ENCODE assay signal across 9 cellular contexts in genomic region chr20:31861346-31862156, GRCh38. TPM values are rescaled to one million over a fixed set of nuclear protein-coding genes. Genes with fewer than 3 reads are reported as not detected.
A peak's percentile ranks its signal among the peaks of the same experiment; 100 is the strongest.
DNase-seq lines count a peak whose midpoint lies in the region; ATAC-seq, FAIRE-seq and TF ChIP-seq lines count a peak whose summit lies in the region.
"Had no signal": no experiment of that assay in that cellular context is flagged by ENCODE, and none has a peak within 500 bp of the region (broad histone marks: within the 10 kb centered on the region; RNA-seq: fewer than 3 reads in every experiment).

No MANE protein-coding gene starts in this region.

- intact Hi-C loops in mucosa of descending colon (cut with DNase I, micrococcal nuclease): no loop called here

- H3K9ac ChIP-seq in H1 (replicated peaks in 1 of 4; ENCODE audit: extremely low read depth in 1 of 4, low read depth in 3 of 4, low read length in 3 of 4): peak overlapping the region; percentile 38 to 77 (median 68)

- no peaks in the 10 kb centered on the region for H3K79me1 ChIP-seq in H1 (ENCODE audit: low read depth, low read length)

- TF ChIP-seq RAD21 in H1 (IDR thresholded peaks at IDR 0.05 in 1 of 2, conservative IDR thresholded peaks at IDR 0.05 in 1 of 2; ENCODE audit: low read depth in 2 of 2, low read length in 2 of 2): 0 out of 4 replicates have a peak, but pooled peaks of 1 of the 2 experiments have one; percentile 4

- H2BK5ac ChIP-seq in H1 (ENCODE audit: low read depth, low read length): peak overlapping the region; percentile 69; the same call in 1 of the 2 replicates

- no peaks in the 10 kb centered on the region for H3K36me3 ChIP-seq in H1 (ENCODE audit: control insufficient read depth in 2 of 4, insufficient read depth in 4 of 4, low read length in 3 of 4)
- no peaks in the 10 kb centered on the region for H3K36me3 ChIP-seq in mucosa of descending colon (ENCODE audit: low read depth)

- H2BK15ac ChIP-seq in H1 (ENCODE audit: low read length): no peak overlapping the region; the same call in 1 of the 2 replicates

- peak overlapping the region; percentile 68 to 97 for H3K4me2 ChIP-seq in H1 (ENCODE audit: insufficient read depth in 1 of 2, low read depth in 2 of 2, low read length in 2 of 2)

- H3K36me3 Mint-ChIP-seq in activated CD8-positive, alpha-beta T cell treated with anti-CD3 and anti-CD28 coated beads, Interleukin-2, amount 10 ng/mL, durations not matched to agents 7 days and 5 days (ENCODE audit: low read depth): no peaks in the 10 kb centered on the region

- H2BK120ac ChIP-seq in H1 (replicated peaks; ENCODE audit: low read depth, low read length): no peak overlapping the region

- H3K4me3 ChIP-seq in H1 (ENCODE audit: extremely low read depth in 1 of 4, insufficient read depth in 2 of 4, low read depth in 3 of 4, low read length in 4 of 4) (peak overlapping the region; percentile 60 to 89 (median 84)), mucosa of descending colon (no peak overlapping the region)

- peaks cover 3 to 28% (median 14%) of the 10 kb centered on the region in 4 experiments for H3K4me1 ChIP-seq in H1 (replicated peaks in 1 of 4; ENCODE audit: control insufficient read depth in 3 of 4, insufficient read depth in 4 of 4, low read length in 3 of 4)
- H3K4me1 ChIP-seq in mucosa of descending colon (ENCODE audit: low read depth): peaks cover 9% of the 10 kb centered on the region

- no peak overlapping the region for H4K91ac ChIP-seq in H1 (replicated peaks; ENCODE audit: insufficient read length, low read length)

- no peaks in the 10 kb centered on the region for H3K9me3 Mint-ChIP-seq in activated CD8-positive, alpha-beta T cell treated with anti-CD3 and anti-CD28 coated beads, Interleukin-2, amount 10 ng/mL, durations not matched to agents 7 days and 5 days (ENCODE audit: insufficient read depth)

- no peak overlapping the region for H3K14ac ChIP-seq in H1 (ENCODE audit: insufficient read length)

- no peaks in the 10 kb centered on the region for H3K9me3 ChIP-seq in H1 (ENCODE audit: insufficient read depth in 2 of 2, low read depth in 1 of 2, low read length in 1 of 2)
- no peaks in the 10 kb centered on the region for H3K9me3 ChIP-seq in mucosa of descending colon

- peaks cover 15% of the 10 kb centered on the region for H3K23me2 ChIP-seq in H1 (ENCODE audit: low read depth, low read length)

- H2BK12ac ChIP-seq in H1 (ENCODE audit: low read depth, low read length): no peak overlapping the region

- peak overlapping the region; percentile 26 for H3K4me3 Mint-ChIP-seq in activated CD8-positive, alpha-beta T cell treated with anti-CD3 and anti-CD28 coated beads, Interleukin-2, amount 10 ng/mL, durations not matched to agents 7 days and 5 days

- H3K27me3 ChIP-seq in H1 (replicated peaks in 1 of 4; ENCODE audit: control insufficient read depth in 3 of 4, extremely low read depth in 1 of 4, insufficient read depth in 3 of 4, low read length in 3 of 4): peaks cover 0 to 17% (median 14%) of the 10 kb centered on the region in 4 experiments; a peak in 5 of 7 replicates

- H2AK5ac ChIP-seq in H1 (ENCODE audit: low read depth, low read length): no peak overlapping the region

- 2% methylated on average over 44 of the region's 62 CpGs; no CpG with 5 or more reads in 1 of the 2 experiments for WGBS in H1 (ENCODE audit: extremely low coverage in 1 of 2, insufficient coverage in 1 of 2, insufficient read length in 1 of 2, insufficient replicate concordance in 2 of 2, low coverage in 1 of 2, low lambda C conversion rate in 2 of 2, missing lambda C conversion rate in 1 of 2), 2 experiments

- H4K5ac ChIP-seq in H1 (ENCODE audit: insufficient read length, low read depth, low read length): peak overlapping the region; percentile 42

- H3K27ac ChIP-seq in H1 (ENCODE audit: low read depth, low read length): peak overlapping the region; percentile 13

- FAIRE-seq in H1 (lab: Jason Lieb, UNC): peak; percentile 99

- peaks cover 23% of the 10 kb centered on the region for H3K4me1 Mint-ChIP-seq in activated CD8-positive, alpha-beta T cell treated with anti-CD3 and anti-CD28 coated beads, Interleukin-2, amount 10 ng/mL, durations not matched to agents 7 days and 5 days (ENCODE audit: low read depth)

- DNase-seq in COLO829 (ENCODE audit: low spot score) (peak; percentile 87), NCI-H524 (lab: John Stamatoyannopoulos, UW) (peak; percentile 85), H1 (ENCODE audit: low read depth in 1 of 2, low spot score in 2 of 2) (peak; percentile 60 to 88), mucosa of descending colon (peak; percentile 65 to 78 (median 78))
- peak; percentile 82 for DNase-seq in activated CD8-positive, alpha-beta T cell treated with anti-CD3 and anti-CD28 coated beads, Interleukin-2, amount 10 ng/mL, durations not matched to agents 7 days and 5 days
- DNase-seq in stimulated activated CD8-positive, alpha-beta memory T cell treated with anti-CD3 and anti-CD28 coated beads, Interleukin-4, amount 100 ng/mL, for 4 hours (ENCODE audit: low read depth in 2 of 2, low spot score in 1 of 2): peak; percentile 18 to 52

- no peak for TF ChIP-seq EP300 in H1 (IDR thresholded peaks at IDR 0.05; ENCODE audit: borderline replicate concordance in 1 of 2, low read depth in 2 of 2, low read length in 2 of 2)

- H4K20me1 ChIP-seq in H1 (replicated peaks in 1 of 2; ENCODE audit: control insufficient read depth in 1 of 2, insufficient read depth in 2 of 2, low read length in 2 of 2): no peaks in the 10 kb centered on the region

- no peak for TF ChIP-seq CTCF in H1 (IDR thresholded peaks at IDR 0.05; ENCODE audit: control extremely low read depth in 1 of 3, insufficient read depth in 1 of 3, low read depth in 1 of 3, low read length in 3 of 3)
- TF ChIP-seq CTCF in mucosa of descending colon (IDR thresholded peaks at IDR 0.05): no peak

- peak overlapping the region; percentile 6 for H3K56ac ChIP-seq in H1 (replicated peaks; ENCODE audit: insufficient read length, low read depth, low read length)

- peak in 1 of 2 experiments; percentile 21; a peak in 1 of 3 replicates for TF ChIP-seq POLR2A in H1 (IDR thresholded peaks at IDR 0.05; ENCODE audit: control extremely low read depth in 1 of 2, low read depth in 2 of 2, low read length in 2 of 2)

- H2BK20ac ChIP-seq in H1 (ENCODE audit: low read length): no peak overlapping the region

- no peak overlapping the region for H3K4ac ChIP-seq in H1 (replicated peaks; ENCODE audit: insufficient read length, low read depth, low read length)

- H4K8ac ChIP-seq in H1 (ENCODE audit: extremely low read depth, insufficient read depth, low read length): peak overlapping the region; percentile 63; the same call in 1 of the 2 replicates

- H2AFZ ChIP-seq in H1 (ENCODE audit: low read length): peak overlapping the region; percentile 76

- no peaks in the 10 kb centered on the region for H3K79me2 ChIP-seq in H1 (ENCODE audit: control insufficient read depth in 1 of 2, insufficient read depth in 2 of 2, low read length in 2 of 2)

- H3K23ac ChIP-seq in H1 (ENCODE audit: insufficient read length): no peak overlapping the region

- POLR2A ChIA-PET in activated CD8-positive, alpha-beta T cell treated with anti-CD3 and anti-CD28 coated beads, Interleukin-2, amount 10 ng/mL, durations not matched to agents 7 days and 5 days (lab: Charles Lee): no interaction called here
- POLR2A ChIA-PET in H1 (lab: Charles Lee; ENCODE audit: partially characterized antibody): interaction anchor here (0.8 to 1.4 kb wide), 3 partner anchors 90 to 133 kb away, joined by 3 to 4 read pairs (median 3); partner anchors contain the start of gene PDRG1

- CTCF ChIA-PET in activated CD8-positive, alpha-beta T cell treated with anti-CD3 and anti-CD28 coated beads, Interleukin-2, amount 10 ng/mL, durations not matched to agents 7 days and 5 days (lab: Charles Lee): interaction anchor here (0.7 to 4.5 kb wide), 3 partner anchors 9 to 156 kb away, joined by 3 to 17 read pairs (median 11); partner anchors contain the start of gene PDRG1
- CTCF ChIA-PET in H1 (lab: Charles Lee; ENCODE audit: partially characterized antibody): interaction anchor here (1.3 to 4.4 kb wide), 5 partner anchors 9 to 156 kb away, joined by 3 to 26 read pairs (median 5); partner anchors contain the start of gene PDRG1

- H3K27me3 Mint-ChIP-seq in activated CD8-positive, alpha-beta T cell treated with anti-CD3 and anti-CD28 coated beads, Interleukin-2, amount 10 ng/mL, durations not matched to agents 7 days and 5 days (ENCODE audit: low read depth): peaks cover 28% of the 10 kb centered on the region

- no peak overlapping the region for H3K27ac Mint-ChIP-seq in activated CD8-positive, alpha-beta T cell treated with anti-CD3 and anti-CD28 coated beads, Interleukin-2, amount 10 ng/mL, durations not matched to agents 7 days and 5 days

- ATAC-seq in HG02678 (IDR thresholded peaks at IDR 0.05; ENCODE audit: unreplicated experiment) (peak; percentile 64), mucosa of descending colon (peak; percentile 89), HG03045 (IDR thresholded peaks at IDR 0.05; ENCODE audit: unreplicated experiment) (no peak)
- peak; percentile 93 for ATAC-seq in activated CD8-positive, alpha-beta T cell treated with anti-CD3 and anti-CD28 coated beads, Interleukin-2, amount 10 ng/mL, durations not matched to agents 7 days and 5 days

- H3K18ac ChIP-seq in H1 (ENCODE audit: extremely low read depth, low read length): peak overlapping the region; percentile 85; the same call in 1 of the 2 replicates

RNA-seq across cellular contexts. Expression of gene DUSP15, which starts 8.8 kb away (rescaled TPM):
- not detected for total RNA-seq in activated CD8-positive, alpha-beta T cell treated with anti-CD3 and anti-CD28 coated beads, Interleukin-2, amount 10 ng/mL, durations not matched to agents 7 days and 5 days
- 0.91 and 1.0 TPM in 2 replicates for total RNA-seq in H1 (2021; fragmentation: NEBNext Ultra II Directional; extraction: Animal tissue kit (Norgen Biotek cat#: 25700))
- 3.2 and 6.0 TPM in 2 replicates for polyA plus RNA-seq in H1 (2011; rRNA removed)
- polyA plus RNA-seq in H1 (2011; cell fraction: cytosol; rRNA removed): 3.9 TPM
- polyA plus RNA-seq in H1 (2011; cell fraction: nucleus; rRNA removed): 4.7 TPM
- polyA plus RNA-seq in H1 (2012, experiment 1 of 2): 0.77 to 3.2 TPM (median 2.8 TPM) in 4 replicates
- polyA plus RNA-seq in H1 (2012, experiment 2 of 2): 1.6 TPM
- 0.87 TPM for polyA plus RNA-seq in H1 (2013, experiment 1 of 2)
- polyA plus RNA-seq in H1 (2013, experiment 2 of 2): 0.79 TPM
- polyA minus RNA-seq in H1 (2011; rRNA and poly(A)+ RNA removed): 0.39 and 1.1 TPM in 2 replicates
- 2.6 TPM for polyA minus RNA-seq in H1 (2011; cell fraction: cytosol; rRNA and poly(A)+ RNA removed)
- 5.4 TPM for polyA minus RNA-seq in H1 (2011; cell fraction: nucleus; rRNA and poly(A)+ RNA removed)
- 1 to 10 TPM in 1 of 3 donors, under 1 TPM in 1, not detected in 1; 0.58 to 1.7 TPM for total RNA-seq in mucosa of descending colon
- total RNA-seq: HT1080 had no signal

RNA-seq across cellular contexts. Expression of gene TTLL9, which starts 8.9 kb away (rescaled TPM):
- not detected for total RNA-seq in activated CD8-positive, alpha-beta T cell treated with anti-CD3 and anti-CD28 coated beads, Interleukin-2, amount 10 ng/mL, durations not matched to agents 7 days and 5 days
- not detected in 2 replicates for total RNA-seq in H1 (2021; fragmentation: NEBNext Ultra II Directional; extraction: Animal tissue kit (Norgen Biotek cat#: 25700))
- 0.06 and 0.19 TPM in 2 replicates for polyA plus RNA-seq in H1 (2011; rRNA removed)
- 0.10 TPM for polyA plus RNA-seq in H1 (2011; cell fraction: cytosol; rRNA removed)
- 0.20 TPM for polyA plus RNA-seq in H1 (2011; cell fraction: nucleus; rRNA removed)
- 0.15 to 0.24 TPM (median 0.16 TPM) in 3 of 4 replicates, not detected in the other for polyA plus RNA-seq in H1 (2012, experiment 1 of 2)
- polyA plus RNA-seq in H1 (2012, experiment 2 of 2): not detected
- not detected for polyA plus RNA-seq in H1 (2013, experiment 1 of 2)
- 0.04 TPM for polyA plus RNA-seq in H1 (2013, experiment 2 of 2)
- 0.20 TPM in 1 of 2 replicates, not detected in the other for polyA minus RNA-seq in H1 (2011; rRNA and poly(A)+ RNA removed)
- polyA minus RNA-seq in H1 (2011; cell fraction: cytosol; rRNA and poly(A)+ RNA removed): not detected
- not detected for polyA minus RNA-seq in H1 (2011; cell fraction: nucleus; rRNA and poly(A)+ RNA removed)
- total RNA-seq in mucosa of descending colon: under 1 TPM in 1 of 3 donors, not detected in 2; 0.25 TPM
- total RNA-seq: HT1080 had no signal

RNA-seq across cellular contexts. Expression of gene FOXS1, which starts 16.1 kb away (rescaled TPM):
- not detected for total RNA-seq in activated CD8-positive, alpha-beta T cell treated with anti-CD3 and anti-CD28 coated beads, Interleukin-2, amount 10 ng/mL, durations not matched to agents 7 days and 5 days
- not detected in 2 replicates for total RNA-seq in H1 (2021; fragmentation: NEBNext Ultra II Directional; extraction: Animal tissue kit (Norgen Biotek cat#: 25700))
- 0.45 and 0.47 TPM in 2 replicates for polyA plus RNA-seq in H1 (2011; rRNA removed)
- 0.36 TPM for polyA plus RNA-seq in H1 (2011; cell fraction: cytosol; rRNA removed)
- 0.43 TPM for polyA plus RNA-seq in H1 (2011; cell fraction: nucleus; rRNA removed)
- 0.13 to 0.28 TPM in 2 of 4 replicates, not detected in the others for polyA plus RNA-seq in H1 (2012, experiment 1 of 2)
- polyA plus RNA-seq in H1 (2012, experiment 2 of 2): 0.26 TPM
- polyA plus RNA-seq in H1 (2013, experiment 1 of 2): 0.12 TPM
- polyA plus RNA-seq in H1 (2013, experiment 2 of 2): 0.20 TPM
- polyA minus RNA-seq in H1 (2011; rRNA and poly(A)+ RNA removed): not detected in 2 replicates
- not detected for polyA minus RNA-seq in H1 (2011; cell fraction: cytosol; rRNA and poly(A)+ RNA removed)
- 1.00 TPM for polyA minus RNA-seq in H1 (2011; cell fraction: nucleus; rRNA and poly(A)+ RNA removed)
- total RNA-seq in mucosa of descending colon: under 1 TPM in 1 of 3 donors, not detected in 2; 0.60 TPM

RNA-seq across cellular contexts. Expression of gene MYLK2, which starts 42.4 kb away (rescaled TPM):
- total RNA-seq in activated CD8-positive, alpha-beta T cell treated with anti-CD3 and anti-CD28 coated beads, Interleukin-2, amount 10 ng/mL, durations not matched to agents 7 days and 5 days: under 1 TPM; 0.66 to 0.89 TPM
- 0.22 TPM in 1 of 2 replicates, not detected in the other for total RNA-seq in H1 (2021; fragmentation: NEBNext Ultra II Directional; extraction: Animal tissue kit (Norgen Biotek cat#: 25700))
- polyA plus RNA-seq in H1 (2011; rRNA removed): 0.26 and 0.27 TPM in 2 replicates
- polyA plus RNA-seq in H1 (2011; cell fraction: cytosol; rRNA removed): 0.36 TPM
- polyA plus RNA-seq in H1 (2011; cell fraction: nucleus; rRNA removed): 0.73 TPM
- 0.21 to 0.41 TPM (median 0.23 TPM) in 4 replicates for polyA plus RNA-seq in H1 (2012, experiment 1 of 2)
- 0.13 TPM for polyA plus RNA-seq in H1 (2012, experiment 2 of 2)
- 0.20 TPM for polyA plus RNA-seq in H1 (2013, experiment 1 of 2)
- polyA plus RNA-seq in H1 (2013, experiment 2 of 2): 0.22 TPM
- polyA minus RNA-seq in H1 (2011; rRNA and poly(A)+ RNA removed): 0.09 and 0.32 TPM in 2 replicates
- polyA minus RNA-seq in H1 (2011; cell fraction: cytosol; rRNA and poly(A)+ RNA removed): not detected
- polyA minus RNA-seq in H1 (2011; cell fraction: nucleus; rRNA and poly(A)+ RNA removed): 0.40 TPM
- total RNA-seq in mucosa of descending colon: under 1 TPM in 2 of 3 donors, not detected in 1; 0.09 to 0.31 TPM

Comparison
In these comparisons a context has a peak if more than half of its experiments do, and no peak if none do; other contexts are left out.
1. DNase-seq: peak in every context shown above with its lines; median percentile 87 in COLO829; 85 in NCI-H524; 82 in activated CD8-positive, alpha-beta T cell treated with anti-CD3 and anti-CD28 coated beads, Interleukin-2, amount 10 ng/mL, durations not matched to agents 7 days and 5 days; 78 in mucosa of descending colon; 74 in H1; 35 in stimulated activated CD8-positive, alpha-beta memory T cell treated with anti-CD3 and anti-CD28 coated beads, Interleukin-4, amount 100 ng/mL, for 4 hours.